ENCODE assay signal across 1 cellular context in genomic region chr1:87140831-87141540, GRCh38.
TF ChIP-seq lines count a peak whose summit lies in the region.

No MANE protein-coding gene starts in this region.

TF ChIP-seq in HCT116, 20 proteins besides CTCF, POLR2A, EP300 and RAD21 (continued from another document):
- no peak for TF ChIP-seq REST (IDR thresholded peaks at IDR 0.05; ENCODE audit: low read depth)
- no peak for TF ChIP-seq ZBTB33 (IDR thresholded peaks at IDR 0.05; ENCODE audit: extremely low read depth, insufficient replicate concordance, low read length)
- TF ChIP-seq EGR1 (IDR thresholded peaks at IDR 0.05; ENCODE audit: low read depth) = no peak
- no peak for TF ChIP-seq CBX3 (IDR thresholded peaks at IDR 0.05; ENCODE audit: low read depth)
